ENCODE assay signal across 8 cellular contexts in genomic region chr10:132307823-132308587, GRCh38. TPM values are rescaled to one million over a fixed set of nuclear protein-coding genes. Genes with fewer than 3 reads are reported as not detected.
DNase-seq lines count a peak whose midpoint lies in the region; FAIRE-seq and TF ChIP-seq lines count a peak whose summit lies in the region.

Gene STK32C, minus strand, starts transcription at chr10:132307950. Its CDS starts 117 bp downstream, at chr10:132307833.

- H3K4me1 Mint-ChIP-seq in astrocyte (ENCODE audit: low read depth, unreplicated experiment): peaks cover 2% of the 10 kb centered on the region

- H3K4me3 ChIP-seq in astrocyte (ENCODE audit: insufficient read depth, low read depth, low read length) (peak within 1 kb of the TSS; percentile 66), uterus (peak within 1 kb of the TSS; percentile 64 to 92)

- CTCF ChIA-PET in GM10248 (lab: Yijun Ruan, JAX): no interaction called here

- no peak within 1 kb of the TSS for H3K27ac Mint-ChIP-seq in astrocyte (ENCODE audit: unreplicated experiment)

- peaks cover 7% of the 10 kb centered on the region for H4K20me1 ChIP-seq in astrocyte (ENCODE audit: insufficient read depth, low read length)

- peak within 1 kb of the TSS; percentile 95 for H2AFZ ChIP-seq in astrocyte (ENCODE audit: low read depth, low read length)

- peak within 1 kb of the TSS; percentile 88 for H3K4me3 Mint-ChIP-seq in astrocyte (ENCODE audit: unreplicated experiment)

- no peaks in the 10 kb centered on the region for H3K9me3 ChIP-seq in astrocyte (ENCODE audit: insufficient read depth, low read depth, low read length)
- no peaks in the 10 kb centered on the region for H3K9me3 ChIP-seq in uterus

- H3K27me3 ChIP-seq in astrocyte (ENCODE audit: insufficient read depth, low read length) (peaks cover 8% of the 10 kb centered on the region), uterus (no peaks in the 10 kb centered on the region)

- POLR2A ChIA-PET in GM10248 (lab: Yijun Ruan, JAX): interaction anchor here (0.6 to 1.0 kb wide), 2 partner anchors 9 to 40 kb away, joined by 3 to 4 read pairs; no protein-coding TSS in a partner anchor

- peaks cover 7% of the 10 kb centered on the region for H3K9me3 Mint-ChIP-seq in astrocyte (ENCODE audit: unreplicated experiment)

- H3K4me2 ChIP-seq in astrocyte (ENCODE audit: low read length): peak within 1 kb of the TSS; percentile 94

- H3K36me3 Mint-ChIP-seq in astrocyte (ENCODE audit: low read depth, unreplicated experiment): peaks cover 3% of the 10 kb centered on the region

- H3K36me3 ChIP-seq in astrocyte (ENCODE audit: insufficient read depth, low read length) (no peaks in the 10 kb centered on the region), uterus (no peaks in the 10 kb centered on the region)

- peak; percentile 34 to 49 for TF ChIP-seq POLR2A in uterus (IDR thresholded peaks at IDR 0.05)

- peak within 1 kb of the TSS; percentile 65 for H3K9ac ChIP-seq in astrocyte (ENCODE audit: low read length)

- no peaks in the 10 kb centered on the region for H3K79me2 ChIP-seq in astrocyte (ENCODE audit: insufficient read depth, low read length)

- intact Hi-C loops in uterus (cut with DNase I; ENCODE audit: low total_unique reads): no loop called here

- H3K4me1 ChIP-seq in astrocyte (ENCODE audit: insufficient read depth, low read length) (peaks cover 9% of the 10 kb centered on the region), uterus (peaks cover 0 to 5% of the 10 kb centered on the region in 2 donors)

- no peak for FAIRE-seq in astrocyte (lab: Jason Lieb, UNC)

- no peak for TF ChIP-seq CTCF in GM10248 (IDR thresholded peaks at IDR 0.05; ENCODE audit: control extremely low read depth, extremely low read depth, low read depth, missing control alignments)
- TF ChIP-seq CTCF in astrocyte (IDR thresholded peaks at IDR 0.05; ENCODE audit: insufficient read depth, low read depth, low read length): no peak
- TF ChIP-seq CTCF in uterus (IDR thresholded peaks at IDR 0.05): no peak

- peaks cover 35% of the 10 kb centered on the region for H3K27me3 Mint-ChIP-seq in astrocyte (ENCODE audit: low read depth, unreplicated experiment)

- peak; percentile 100 for DNase-seq in GM10248 (ENCODE audit: extremely low spot score)
- peak; percentile 75 for DNase-seq in HCEC 1CT
- peak; percentile 74 for DNase-seq in MV-4-11 (lab: John Stamatoyannopoulos, UW)
- peak; percentile 93 for DNase-seq in T-helper 9 cell
- peak; percentile 56 for DNase-seq in astrocyte (ENCODE audit: low read depth)
- DNase-seq in hepatic stellate cell (ENCODE audit: low spot score): peak; percentile 97
- DNase-seq in renal cortical epithelial cell (ENCODE audit: low read depth): peak; percentile 54
- DNase-seq in uterus: peak; percentile 88 to 90

- H3K27ac ChIP-seq in astrocyte (ENCODE audit: low read depth, low read length) (no peak within 1 kb of the TSS), uterus (peak within 1 kb of the TSS; percentile 49 to 78)

RNA-seq across cellular contexts. Expression of gene STK32C, which starts in this region (rescaled TPM):
- total RNA-seq in astrocyte: 12.3 and 13.6 TPM in 2 replicates
- 9.2 and 15.5 TPM in 2 replicates for total RNA-seq in renal cortical epithelial cell
- 10 to 100 TPM in 1 of 4 donors, 1 to 10 TPM in 2, under 1 TPM in 1; 0.51 to 17.2 (median 3.2) TPM for total RNA-seq in uterus
